In genomic region chr5:126811515-126812198, GRCh38 we compare ENCODE assay signal across 8 cellular contexts. TPM values are rescaled to one million over a fixed set of nuclear protein-coding genes. Genes with fewer than 3 reads are reported as not detected.
DNase-seq lines count a peak whose midpoint lies in the region; ATAC-seq and TF ChIP-seq lines count a peak whose summit lies in the region.

No MANE protein-coding gene starts in this region.

- CTCF ChIA-PET in T-cell (lab: Charles Lee), result interaction anchor here (0.5 to 5.4 kb wide), 11 partner anchors 10 to 681 kb away, joined by 3 to 61 read pairs (median 4); no protein-coding TSS in a partner anchor

- H3K9ac ChIP-seq in H9 (ENCODE audit: extremely low read depth, insufficient read length, low read length), result no peak overlapping the region

- no peaks in the 10 kb centered on the region for H3K27me3 ChIP-seq in H9 (ENCODE audit: insufficient read depth, low read length)

- H3K4me3 Mint-ChIP-seq in H9, result no peak overlapping the region
- H3K4me3 Mint-ChIP-seq in T-cell, result peak overlapping the region; percentile 23 to 61 (median 31)
- H3K4me3 Mint-ChIP-seq in endothelial cell (ENCODE audit: unreplicated experiment), result no peak overlapping the region

- WGBS in H9 (ENCODE audit: extremely low coverage, insufficient read length, low lambda C conversion rate), result no CpG with 5 or more reads among the region's 6 CpGs

- no peaks in the 10 kb centered on the region for H3K9me3 ChIP-seq in H9 (ENCODE audit: control insufficient read depth, low read depth, low read length)

- no peak overlapping the region for H3K14ac ChIP-seq in H9 (ENCODE audit: insufficient read depth, low read length)

- H4K20me1 ChIP-seq in H9 (ENCODE audit: control insufficient read depth, insufficient read depth, insufficient read length), result no peaks in the 10 kb centered on the region

- no peak overlapping the region for H4K8ac ChIP-seq in H9 (replicated peaks; ENCODE audit: insufficient read length, low read depth, low read length)

- no peak overlapping the region for H3K23ac ChIP-seq in H9 (ENCODE audit: insufficient read length, low read depth, low read length)

- no peak overlapping the region for H2AFZ ChIP-seq in H9 (ENCODE audit: low read length)

- no peak overlapping the region for H2BK12ac ChIP-seq in H9 (ENCODE audit: insufficient read length, low read depth, low read length)

- H3K4me1 Mint-ChIP-seq in H9 (no peaks in the 10 kb centered on the region), T-cell (peaks cover 26 to 38% (median 29%) of the 10 kb centered on the region in 3 donors), endothelial cell (ENCODE audit: unreplicated experiment) (peaks cover 6% of the 10 kb centered on the region)

- no peak overlapping the region for H3K56ac ChIP-seq in H9 (ENCODE audit: insufficient read length, low read depth, low read length)

- no peaks in the 10 kb centered on the region for H3K79me1 ChIP-seq in H9 (ENCODE audit: insufficient read depth, low read depth, low read length, poor library complexity, severe bottlenecking)

- H3K9me3 Mint-ChIP-seq in H9, result no peaks in the 10 kb centered on the region
- no peaks in the 10 kb centered on the region for H3K9me3 Mint-ChIP-seq in T-cell
- H3K9me3 Mint-ChIP-seq in endothelial cell (ENCODE audit: unreplicated experiment), result no peaks in the 10 kb centered on the region

- H2BK120ac ChIP-seq in H9 (ENCODE audit: low read depth, low read length, poor library complexity, severe bottlenecking), result no peak overlapping the region

- H3K79me2 ChIP-seq in H9 (ENCODE audit: insufficient read depth, low read length), result no peaks in the 10 kb centered on the region

- no peak overlapping the region for H3K18ac ChIP-seq in H9 (ENCODE audit: insufficient read length, low read depth, low read length)

- no peak overlapping the region for H4K5ac ChIP-seq in H9 (ENCODE audit: insufficient read length, low read depth, low read length)

- no peak overlapping the region for H3K4ac ChIP-seq in H9 (ENCODE audit: low read depth, low read length)

- no peak overlapping the region for H4K91ac ChIP-seq in H9 (ENCODE audit: insufficient read length, low read depth, low read length)

- no peak overlapping the region for H2AK5ac ChIP-seq in H9 (ENCODE audit: insufficient read length, low read length)

- H3K4me1 ChIP-seq in H9 (ENCODE audit: insufficient read depth, low read length), result no peaks in the 10 kb centered on the region

- no peak overlapping the region for H3K27ac ChIP-seq in H9 (ENCODE audit: insufficient read length, low read depth, low read length)

- no peak overlapping the region for H3K4me2 ChIP-seq in H9 (ENCODE audit: insufficient read depth, insufficient read length, low read length)

- no peak overlapping the region for H2BK15ac ChIP-seq in H9 (ENCODE audit: low read depth, low read length)

- TF ChIP-seq CTCF in H9 (conservative IDR thresholded peaks at IDR 0.05) (no peak), endothelial cell (IDR thresholded peaks at IDR 0.05; ENCODE audit: unreplicated experiment) (no peak)

- H3K23me2 ChIP-seq in H9 (ENCODE audit: insufficient read length, low read depth, low read length, poor library complexity, severe bottlenecking), result no peaks in the 10 kb centered on the region

- H3K27me3 Mint-ChIP-seq in H9 (ENCODE audit: low read depth) (no peaks in the 10 kb centered on the region), T-cell (no peaks in the 10 kb centered on the region), endothelial cell (ENCODE audit: unreplicated experiment) (no peaks in the 10 kb centered on the region)

- no peak for DNase-seq in H9
- peak in 33 of 34 experiments; percentile 4 to 61 (median 27) for DNase-seq in T-cell
- no peak for DNase-seq in endothelial cell (ENCODE audit: low spot score)
- peak; percentile 51 for DNase-seq in stimulated activated CD4-positive, alpha-beta T cell treated with anti-CD3 and anti-CD28 coated beads, Interleukin-1b, Interleukin-23, amount 100 ng/mL, for 48 hours
- no peak for DNase-seq in NCI-H2029 treated with DMSO at 0.1 percent for 48 hours (lab: John Stamatoyannopoulos, UW)

- H3K27ac Mint-ChIP-seq in H9 (0 out of 7 replicates have a peak overlapping the region, but pooled peaks of 2 of the 3 experiments have one; percentile 44 to 88), T-cell (peak overlapping the region; percentile 89 to 93), endothelial cell (ENCODE audit: unreplicated experiment) (peak overlapping the region; percentile 74)

- H3T11ph ChIP-seq in H9 (ENCODE audit: low read length), result no peak overlapping the region

- POLR2A ChIA-PET in T-cell (lab: Charles Lee), result interaction anchor here (0.6 to 3.1 kb wide), 6 partner anchors 9 to 72 kb away, joined by 3 to 41 read pairs (median 3); partner anchors contain the start of gene LMNB1 (in 1 of the 2)

- H2BK5ac ChIP-seq in H9 (ENCODE audit: insufficient read length, low read length), result no peak overlapping the region

- ATAC-seq in T-cell (replicated peaks in 1 of 4) (peak; percentile 81 to 88 (median 84)), HG02981 (IDR thresholded peaks at IDR 0.05; ENCODE audit: unreplicated experiment) (no peak), GM18907 (IDR thresholded peaks at IDR 0.05; ENCODE audit: unreplicated experiment) (no peak), GM21515 (IDR thresholded peaks at IDR 0.05; ENCODE audit: unreplicated experiment) (no peak)

- peaks cover 52 to 90% (median 76%) of the 10 kb centered on the region in 3 experiments; a peak in 6 of 7 replicates for H3K36me3 Mint-ChIP-seq in H9 (ENCODE audit: insufficient read depth in 1 of 3, low read depth in 3 of 3)
- peaks cover 28% of the 10 kb centered on the region for H3K36me3 Mint-ChIP-seq in T-cell
- H3K36me3 Mint-ChIP-seq in endothelial cell (ENCODE audit: low read depth, unreplicated experiment), result no peaks in the 10 kb centered on the region

- H2BK20ac ChIP-seq in H9 (ENCODE audit: low read depth, low read length, poor library complexity, severe bottlenecking), result no peak overlapping the region

RNA-seq across cellular contexts. Expression of gene LMNB1, which starts 34.7 kb away (rescaled TPM):
- 211 and 225 TPM in 2 replicates for total RNA-seq in H9 (2021)
- total RNA-seq in T-cell, result 10 to 100 TPM; 25.6 to 36.6 (median 30.9) TPM
- 69.8 TPM for total RNA-seq in endothelial cell (ENCODE audit: unreplicated experiment)

Comparison
In these comparisons a context has a peak if more than half of its experiments do, and no peak if none do; other contexts are left out.
1. DNase-seq: peak in T-cell (33 of 34) and stimulated activated CD4-positive, alpha-beta T cell treated with anti-CD3 and anti-CD28 coated beads, Interleukin-1b, Interleukin-23, amount 100 ng/mL, for 48 hours (single experiment); none in H9 (single experiment), endothelial cell (single experiment) and NCI-H2029 treated with DMSO at 0.1 percent for 48 hours (single experiment).
2. H3K4me3 Mint-ChIP-seq: peak in T-cell (3 of 3); none in H9 (0 of 2) and endothelial cell (single experiment).
3. ATAC-seq: peak in T-cell (4 of 4); none in HG02981 (single experiment), GM18907 (single experiment) and GM21515 (single experiment).
4. Peak in every context shown above with its lines, with median percentiles within 50 percentile points of each other: H3K27ac Mint-ChIP-seq.